ENCODE assay signal across 25 cellular contexts in the genomic region with DNA sequence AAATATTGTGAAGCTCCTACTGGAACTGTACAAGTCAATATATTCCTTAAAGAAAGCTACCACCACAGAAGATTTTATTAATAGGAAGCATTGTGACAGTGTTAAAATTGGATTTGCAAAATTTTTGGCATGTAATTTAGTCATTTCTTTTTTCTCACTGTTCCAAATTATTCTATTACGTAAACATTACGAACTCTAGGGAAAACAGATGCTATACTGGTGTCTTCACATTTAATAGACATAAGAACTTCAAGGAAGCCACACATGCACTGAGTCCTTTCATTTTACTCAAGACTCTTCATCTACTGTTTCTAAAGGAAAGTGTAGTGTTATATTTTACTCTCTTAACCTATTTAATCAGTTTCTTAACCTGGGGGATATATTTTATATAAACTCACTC.
"Had no signal": no experiment of that assay in that cellular context is flagged by ENCODE, and none has a peak within 500 bp of the region (broad histone marks: within the 10 kb centered on the region; RNA-seq: fewer than 3 reads in every experiment).

No MANE protein-coding gene starts in this region.

- H3K4me3 ChIP-seq: cardiac muscle cell, SJSA1 had no signal

- H3K9me3 ChIP-seq: SJSA1 had no signal

- H3K27ac ChIP-seq: brain microvascular endothelial cell, cardiac muscle cell, SJSA1 had no signal

- H3K36me3 ChIP-seq: brain microvascular endothelial cell, cardiac muscle cell, SJSA1 had no signal

- DNase-seq: activated CD4-positive, alpha-beta T cell treated with anti-CD3 and anti-CD28 coated beads for 4 hours; activated CD8-positive, alpha-beta memory T cell treated with anti-CD3 and anti-CD28 coated beads, Interleukin-2, amount 50 U/mL, for 4 hours; activated CD8-positive, alpha-beta T cell treated with anti-CD3 and anti-CD28 coated beads for 36 hours; activated gamma-delta T cell treated with Interleukin-2 at 50 U/mL for 16 hours; activated naive CD4-positive, alpha-beta T cell treated with anti-CD3 and anti-CD28 coated beads, Interleukin-2, amount 10 ng/mL, durations not matched to agents 7 days and 5 days; activated naive CD8-positive, alpha-beta T cell treated with anti-CD3 and anti-CD28 coated beads for 36 hours; activated T-cell treated with anti-CD3 and anti-CD28 coated beads, Interleukin-2, amount 50 U/mL, for 72 hours; brain microvascular endothelial cell; Kasumi-1; KBM-7; NCI-H1105 treated with DMSO at 0.1 percent for 48 hours; NCI-H146; NCI-H1930; NCI-H345; NCI-H510A; NCI-H526 treated with DMSO at 0.1 percent for 48 hours; NCI-H82; NK-92 treated with Interleukin-12 subunit alpha and Interleukin-12 subunit beta, amount 100 ng/mL, for 24 hours; OCI-M1; RPMI8226; SHP77 had no signal

- ATAC-seq: activated CD4-positive, CD25-positive, alpha-beta regulatory T cell treated with anti-CD3 and anti-CD28 coated beads, Interleukin-2, amount 50 U/mL, for 24 hours; activated CD8-positive, alpha-beta T cell treated with anti-CD3 and anti-CD28 coated beads for 36 hours; activated T-cell treated with anti-CD3 and anti-CD28 coated beads, Interleukin-2, amount 50 U/mL, for 72 hours; Panc1 had no signal
